12 cellular contexts compared by ENCODE assay signal in the genomic region with DNA sequence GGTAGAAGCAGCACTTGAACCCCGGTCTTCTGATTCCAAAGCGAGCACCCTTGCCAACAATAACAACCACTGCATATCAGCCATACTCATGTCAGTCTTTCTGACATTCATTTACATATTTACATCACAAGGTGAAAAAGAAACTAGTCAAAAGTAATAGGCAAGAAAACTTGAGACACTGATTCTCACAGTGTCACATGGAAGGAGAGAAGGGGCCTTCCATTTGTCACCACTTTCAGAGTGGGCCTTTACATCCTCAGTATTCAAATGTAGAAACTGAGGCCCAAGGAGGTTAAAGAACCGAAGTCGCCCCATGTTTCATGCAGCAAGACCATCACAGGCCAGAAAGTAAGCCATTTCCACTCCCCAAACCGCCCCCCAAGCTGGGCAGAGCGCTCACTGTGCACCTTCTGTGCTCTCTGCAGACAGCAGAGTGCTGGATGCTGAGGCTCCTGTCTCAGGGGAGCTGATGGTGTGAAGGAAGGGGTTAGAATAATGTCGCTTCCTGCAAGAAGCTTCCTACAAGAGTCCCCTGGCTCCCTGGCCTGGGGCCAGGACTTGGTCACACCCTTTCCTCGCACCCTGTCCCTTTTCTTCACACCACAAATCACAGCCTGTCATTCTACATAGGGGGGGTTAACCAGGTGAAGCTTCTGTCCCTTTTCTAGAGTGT.
DNase-seq lines count a peak whose midpoint lies in the region; ATAC-seq and TF ChIP-seq lines count a peak whose summit lies in the region.
"Had no signal": no experiment of that assay in that cellular context is flagged by ENCODE, and none has a peak within 500 bp of the region (broad histone marks: within the 10 kb centered on the region; RNA-seq: fewer than 3 reads in every experiment).

No MANE protein-coding gene starts in this region.

- ATAC-seq in GM18502 (IDR thresholded peaks at IDR 0.05; ENCODE audit: poor library complexity, unreplicated experiment) (peak; percentile 53), GM21515 (IDR thresholded peaks at IDR 0.05; ENCODE audit: unreplicated experiment) (peak; percentile 40), HG03039 (IDR thresholded peaks at IDR 0.05; ENCODE audit: unreplicated experiment) (no peak)
- ATAC-seq in naive thymus-derived CD8-positive, alpha-beta T cell = peak in 1 of 2 donors; percentile 43

- no peaks in the 10 kb centered on the region for H3K9me3 ChIP-seq in Loucy (ENCODE audit: insufficient read depth, low read depth, low read length)
- H3K9me3 ChIP-seq: SJSA1 had no signal

- no peaks in the 10 kb centered on the region for H3K36me3 ChIP-seq in Loucy (ENCODE audit: insufficient read depth, low read length)
- H3K36me3 ChIP-seq: SJSA1 had no signal

- H3K79me2 ChIP-seq in Loucy (ENCODE audit: insufficient read depth, low read length) = 0 out of 2 replicates have a peak, but pooled peaks cover 4% of the 10 kb centered on the region

- H3K36me3 Mint-ChIP-seq in naive thymus-derived CD8-positive, alpha-beta T cell = peaks cover 0 to 6% (median 0%) of the 10 kb centered on the region in 3 donors

- no peaks in the 10 kb centered on the region for H4K20me1 ChIP-seq in Loucy (ENCODE audit: insufficient read depth, low read length, poor library complexity, severe bottlenecking)

- H3K27ac Mint-ChIP-seq in naive thymus-derived CD8-positive, alpha-beta T cell = peak overlapping the region in 6 of 10 donors; percentile 10 to 82 (median 48)

- H3K9ac ChIP-seq in Loucy (ENCODE audit: low read depth, low read length, poor library complexity, severe bottlenecking) = peak overlapping the region; percentile 24
- H3K9ac ChIP-seq: GM23248 had no signal

- peaks cover 0 to 7% (median 0%) of the 10 kb centered on the region in 9 donors for H3K9me3 Mint-ChIP-seq in naive thymus-derived CD8-positive, alpha-beta T cell

- peak overlapping the region; percentile 83 for H3K4me2 ChIP-seq in Loucy (ENCODE audit: low read depth, low read length, poor library complexity, severe bottlenecking)

- peak overlapping the region in 9 of 10 donors; percentile 14 to 85 (median 65) for H3K4me3 Mint-ChIP-seq in naive thymus-derived CD8-positive, alpha-beta T cell

- no peaks in the 10 kb centered on the region for H3K9me2 ChIP-seq in Loucy (replicated peaks; ENCODE audit: low read depth, low read length)

- POLR2A ChIA-PET in naive thymus-derived CD8-positive, alpha-beta T cell (lab: Charles Lee) = interaction anchor here (1.2 to 4.2 kb wide), 6 partner anchors 11 to 83 kb away, joined by 3 to 24 read pairs (median 12); no protein-coding TSS in a partner anchor

- no peaks in the 10 kb centered on the region for H3K27me3 ChIP-seq in Loucy (ENCODE audit: insufficient read depth, low read length, poor library complexity, severe bottlenecking)
- H3K27me3 ChIP-seq: SJSA1 had no signal

- no peak overlapping the region for H2AFZ ChIP-seq in Loucy (ENCODE audit: low read length)
- H2AFZ ChIP-seq: GM23248 had no signal

- TF ChIP-seq CTCF in Loucy (conservative IDR thresholded peaks at IDR 0.05; ENCODE audit: low read length) = no peak

- H3K27me3 Mint-ChIP-seq in naive thymus-derived CD8-positive, alpha-beta T cell = no peaks in the 10 kb centered on the region

- 0 out of 2 replicates have a peak, but pooled peaks cover 3% of the 10 kb centered on the region for H3F3A ChIP-seq in Loucy (ENCODE audit: low read depth)

- peaks cover 20 to 58% (median 43%) of the 10 kb centered on the region in 4 donors for H3K4me1 Mint-ChIP-seq in naive thymus-derived CD8-positive, alpha-beta T cell

- H3K4me1 ChIP-seq in Loucy (ENCODE audit: insufficient read depth, low read length, poor library complexity, severe bottlenecking) = peaks cover 100% of the 10 kb centered on the region

- DNase-seq in naive thymus-derived CD8-positive, alpha-beta T cell = no peak
- no peak for DNase-seq in HPDE6-E6E7 (ENCODE audit: extremely low spot score)
- no peak for DNase-seq in hypothalamus (lab: John Stamatoyannopoulos, UW)
- DNase-seq: GF-D8, GM23248, NCI-H2171 had no signal

- peak overlapping the region; percentile 62 for H3K4me3 ChIP-seq in Loucy (ENCODE audit: low read length, poor library complexity, severe bottlenecking)
- H3K4me3 ChIP-seq: GM23248, lung, SJSA1 had no signal
